In the genomic region with DNA sequence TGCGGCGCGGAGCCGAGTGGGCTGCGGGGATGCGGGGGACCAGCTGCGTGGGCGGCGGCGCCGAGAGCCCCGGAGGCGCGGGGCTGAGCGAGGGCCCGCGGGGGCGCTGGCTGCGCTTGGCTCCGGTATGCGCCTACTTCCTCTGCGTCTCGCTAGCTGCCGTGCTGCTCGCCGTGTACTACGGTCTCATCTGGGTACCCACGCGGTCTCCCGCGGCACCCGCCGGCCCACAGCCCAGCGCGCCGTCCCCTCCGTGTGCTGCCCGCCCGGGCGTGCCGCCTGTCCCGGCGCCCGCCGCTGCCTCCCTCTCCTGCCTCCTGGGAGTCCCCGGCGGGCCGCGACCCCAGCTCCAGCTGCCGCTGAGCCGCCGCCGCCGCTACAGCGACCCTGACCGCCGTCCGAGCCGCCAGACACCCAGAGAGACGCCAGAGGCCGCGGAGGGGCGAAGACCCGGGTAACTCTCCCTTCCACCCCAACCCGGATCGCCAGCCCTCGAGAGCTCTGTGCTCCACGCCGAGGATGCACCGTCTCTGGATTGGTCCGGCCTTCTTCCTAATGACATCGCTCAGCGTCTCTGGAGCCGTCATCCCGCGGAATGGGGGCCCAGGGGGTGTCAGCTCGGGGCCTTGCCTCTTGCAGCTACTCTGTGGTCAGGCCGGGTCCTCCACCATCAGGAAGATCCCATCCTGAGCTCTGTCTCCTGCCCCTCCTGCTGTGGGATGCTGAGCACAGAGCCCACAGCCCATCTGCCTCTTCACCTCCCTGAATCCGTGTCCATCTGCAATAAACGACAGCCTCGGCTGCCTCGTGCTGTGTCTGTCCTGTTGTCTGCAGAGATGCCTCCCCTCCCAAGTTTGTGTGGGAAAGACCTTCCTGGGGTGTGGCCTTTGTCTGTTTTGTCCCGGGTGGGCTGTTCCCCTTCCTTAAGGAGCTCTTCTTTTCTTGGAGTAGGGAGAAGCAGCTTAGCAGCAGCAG, we compare ENCODE assay signal across 9 cellular contexts. TPM values are rescaled to one million over a fixed set of nuclear protein-coding genes. Genes with fewer than 3 reads are reported as not detected.
A peak's percentile ranks its signal among the peaks of the same experiment; 100 is the strongest.
DNase-seq lines count a peak whose midpoint lies in the region; ATAC-seq, FAIRE-seq and TF ChIP-seq lines count a peak whose summit lies in the region.
"Had no signal": no experiment of that assay in that cellular context is flagged by ENCODE, and none has a peak within 500 bp of the region (broad histone marks: within the 10 kb centered on the region; RNA-seq: fewer than 3 reads in every experiment).

No MANE protein-coding gene starts in this region.

- H3K27ac ChIP-seq in iPS-18a (ENCODE audit: low read length) (no peak overlapping the region), smooth muscle cell (ENCODE audit: low read depth) (peak overlapping the region; percentile 72)

- no peaks in the 10 kb centered on the region for H3K9me3 ChIP-seq in iPS-18a (ENCODE audit: control insufficient read depth, low read depth, low read length)
- H3K9me3 ChIP-seq in smooth muscle cell (replicated peaks; ENCODE audit: low read depth): no peaks in the 10 kb centered on the region

- TF ChIP-seq CTCF in smooth muscle cell (IDR thresholded peaks at IDR 0.05; ENCODE audit: borderline replicate concordance, insufficient read depth, poor library complexity, severe bottlenecking): no peak

- ATAC-seq in HG03460 (IDR thresholded peaks at IDR 0.05; ENCODE audit: unreplicated experiment) (peak; percentile 9), left lobe of liver (no peak)
- peak; percentile 5 for ATAC-seq in activated naive CD8-positive, alpha-beta T cell treated with anti-CD3 and anti-CD28 coated beads, Interleukin-2, amount 50 U/mL, for 24 hours

- H3K4me3 Mint-ChIP-seq in T-helper 2 cell treated with Interferon-gamma antibody and Interleukin-4, amounts not matched to agents 5 μg/mL and 100 μg/mL, for 36 hours: peak overlapping the region; percentile 72
- peak overlapping the region; percentile 75 for H3K4me3 Mint-ChIP-seq in activated naive CD8-positive, alpha-beta T cell treated with anti-CD3 and anti-CD28 coated beads, Interleukin-2, amount 50 U/mL, for 24 hours

- H3K27me3 Mint-ChIP-seq in T-helper 2 cell treated with Interferon-gamma antibody and Interleukin-4, amounts not matched to agents 5 μg/mL and 100 μg/mL, for 36 hours (ENCODE audit: low read depth): no peaks in the 10 kb centered on the region
- H3K27me3 Mint-ChIP-seq in activated naive CD8-positive, alpha-beta T cell treated with anti-CD3 and anti-CD28 coated beads, Interleukin-2, amount 50 U/mL, for 24 hours: no peaks in the 10 kb centered on the region

- peaks cover 15% of the 10 kb centered on the region for H4K20me1 ChIP-seq in smooth muscle cell (ENCODE audit: low read depth)

- H3K27ac Mint-ChIP-seq in T-helper 2 cell treated with Interferon-gamma antibody and Interleukin-4, amounts not matched to agents 5 μg/mL and 100 μg/mL, for 36 hours: peak overlapping the region; percentile 60
- H3K27ac Mint-ChIP-seq in activated naive CD8-positive, alpha-beta T cell treated with anti-CD3 and anti-CD28 coated beads, Interleukin-2, amount 50 U/mL, for 24 hours: peak overlapping the region; percentile 77

- 9% methylated on average over 53 of the region's 83 CpGs for WGBS in smooth muscle cell (ENCODE audit: low lambda C conversion rate)

- H3K4me2 ChIP-seq in smooth muscle cell: peak overlapping the region; percentile 88

- H3K9ac ChIP-seq in iPS-18a (ENCODE audit: low read length) (no peak overlapping the region), smooth muscle cell (ENCODE audit: low read depth) (peak overlapping the region; percentile 39)

- no peaks in the 10 kb centered on the region for H3K9me3 Mint-ChIP-seq in T-helper 2 cell treated with Interferon-gamma antibody and Interleukin-4, amounts not matched to agents 5 μg/mL and 100 μg/mL, for 36 hours
- H3K9me3 Mint-ChIP-seq in activated naive CD8-positive, alpha-beta T cell treated with anti-CD3 and anti-CD28 coated beads, Interleukin-2, amount 50 U/mL, for 24 hours: no peaks in the 10 kb centered on the region

- H3K27me3 ChIP-seq in iPS-18a (ENCODE audit: control insufficient read depth, insufficient read depth, low read length): peaks cover 16% of the 10 kb centered on the region
- H3K27me3 ChIP-seq in smooth muscle cell (ENCODE audit: low read depth): no peaks in the 10 kb centered on the region

- FAIRE-seq in GM19239 (lab: Jason Lieb, UNC): no peak

- no peaks in the 10 kb centered on the region for H3K79me2 ChIP-seq in smooth muscle cell (ENCODE audit: low read depth)

- no peak for DNase-seq in T-helper 2 cell treated with Interferon-gamma antibody and Interleukin-4, amounts not matched to agents 5 μg/mL and 100 μg/mL, for 36 hours (ENCODE audit: low spot score)
- DNase-seq in T-helper 2 cell: no peak
- DNase-seq in activated naive CD8-positive, alpha-beta T cell treated with anti-CD3 and anti-CD28 coated beads, Interleukin-2, amount 50 U/mL, for 24 hours: peak; percentile 26
- no peak for DNase-seq in smooth muscle cell (lab: John Stamatoyannopoulos, UW; ENCODE audit: unreplicated experiment)
- no peak for DNase-seq in left lobe of liver (ENCODE audit: low spot score)
- no peak for DNase-seq in GM19239 (ENCODE audit: insufficient read length, low spot score)

- H3K4me1 Mint-ChIP-seq in T-helper 2 cell treated with Interferon-gamma antibody and Interleukin-4, amounts not matched to agents 5 μg/mL and 100 μg/mL, for 36 hours (ENCODE audit: low read depth): peaks cover 18% of the 10 kb centered on the region
- H3K4me1 Mint-ChIP-seq in activated naive CD8-positive, alpha-beta T cell treated with anti-CD3 and anti-CD28 coated beads, Interleukin-2, amount 50 U/mL, for 24 hours: peaks cover 23% of the 10 kb centered on the region

- H3K36me3 Mint-ChIP-seq in T-helper 2 cell treated with Interferon-gamma antibody and Interleukin-4, amounts not matched to agents 5 μg/mL and 100 μg/mL, for 36 hours (ENCODE audit: low read depth): peaks cover 19% of the 10 kb centered on the region
- peaks cover 6% of the 10 kb centered on the region for H3K36me3 Mint-ChIP-seq in activated naive CD8-positive, alpha-beta T cell treated with anti-CD3 and anti-CD28 coated beads, Interleukin-2, amount 50 U/mL, for 24 hours (ENCODE audit: low read depth)

- no peak overlapping the region for H2AFZ ChIP-seq in smooth muscle cell (ENCODE audit: low read depth)

- H3K36me3 ChIP-seq in iPS-18a (ENCODE audit: control insufficient read depth, low read depth, low read length) (peaks cover 9% of the 10 kb centered on the region), smooth muscle cell (ENCODE audit: low read depth) (no peaks in the 10 kb centered on the region)

- H3F3A ChIP-seq in smooth muscle cell (ENCODE audit: low read depth): peaks cover 22% of the 10 kb centered on the region

- H3K4me1 ChIP-seq in iPS-18a (ENCODE audit: control insufficient read depth, low read depth, low read length) (peaks cover 6% of the 10 kb centered on the region), smooth muscle cell (ENCODE audit: low read depth) (peaks cover 19% of the 10 kb centered on the region)

- H3K4me3 ChIP-seq in iPS-18a (ENCODE audit: low read length) (peak overlapping the region; percentile 53), smooth muscle cell (peak overlapping the region; percentile 56)

RNA-seq across cellular contexts. Expression of a gene that starts 0.5 kb away (rescaled TPM):
- total RNA-seq in smooth muscle cell (7.2 and 8.0 TPM in 2 replicates), left lobe of liver (5.6 TPM)
- polyA plus RNA-seq in smooth muscle cell: 29.7 and 31.5 TPM in 2 replicates

RNA-seq across cellular contexts. Expression of a gene that starts 18.9 kb away (rescaled TPM):
- 4.7 and 6.4 TPM in 2 replicates for total RNA-seq in smooth muscle cell
- polyA plus RNA-seq in smooth muscle cell: 12.7 and 29.5 TPM in 2 replicates
- 10.4 TPM for total RNA-seq in left lobe of liver

RNA-seq across cellular contexts. Expression of a gene that starts 34.5 kb away (rescaled TPM):
- total RNA-seq in smooth muscle cell: 0.49 and 1.6 TPM in 2 replicates
- 0.48 and 1.1 TPM in 2 replicates for polyA plus RNA-seq in smooth muscle cell
- total RNA-seq in left lobe of liver: 6.2 TPM
- total RNA-seq: dermis microvascular lymphatic vessel endothelial cell had no signal

RNA-seq across cellular contexts. Expression of a gene that starts 44.2 kb away (rescaled TPM):
- total RNA-seq in smooth muscle cell: 8.2 and 10.2 TPM in 2 replicates
- polyA plus RNA-seq in smooth muscle cell: 28.2 and 29.9 TPM in 2 replicates
- 2.7 TPM for total RNA-seq in left lobe of liver

RNA-seq across cellular contexts. Expression of a gene that starts 56.8 kb away (rescaled TPM):
- total RNA-seq in smooth muscle cell (0.09 and 0.49 TPM in 2 replicates), left lobe of liver (2.2 TPM)
- polyA plus RNA-seq in smooth muscle cell: not detected in 2 replicates
